Comparison of ENCODE assay signal across 1 cellular context in genomic region chr20:13336308-13337089, GRCh38.
TF ChIP-seq lines count a peak whose summit lies in the region.

No MANE protein-coding gene starts in this region.

TF ChIP-seq in HepG2, 621 proteins besides CTCF, POLR2A, EP300 and RAD21 (continued from another document and continues in another):
- TF ChIP-seq AHDC1 (CRISPR knock-in tag; IDR thresholded peaks at IDR 0.05; ENCODE audit: borderline replicate concordance) (peak; percentile 49; the same call in 1 of the 2 replicates), ZNF646 (CRISPR knock-in tag; IDR thresholded peaks at IDR 0.05) (0 out of 2 replicates have a peak, but pooled peaks have one; percentile 20), SALL1 (CRISPR knock-in tag; IDR thresholded peaks at IDR 0.05) (peak; percentile 59; the same call in 1 of the 2 replicates), FOXP1 (IDR thresholded peaks at IDR 0.05) (no peak), FOXP1 (CRISPR knock-in tag; IDR thresholded peaks at IDR 0.05) (peak; percentile 37; the same call in 1 of the 2 replicates), CSRNP1 (CRISPR knock-in tag; IDR thresholded peaks at IDR 0.05) (no peak), ZSCAN20 (CRISPR knock-in tag; IDR thresholded peaks at IDR 0.05; ENCODE audit: borderline replicate concordance) (0 out of 2 replicates have a peak, but pooled peaks have one; percentile 72), ZNF331 (CRISPR knock-in tag; IDR thresholded peaks at IDR 0.05) (peak; percentile 57; the same call in 1 of the 2 replicates), ARID2 (CRISPR knock-in tag; IDR thresholded peaks at IDR 0.05; ENCODE audit: borderline replicate concordance) (0 out of 2 replicates have a peak, but pooled peaks have one; percentile 61), RELA (CRISPR knock-in tag; IDR thresholded peaks at IDR 0.05) (peak; percentile 85; the same call in 1 of the 2 replicates), PHB2 (IDR thresholded peaks at IDR 0.05; ENCODE audit: partially characterized antibody) (no peak), RCOR2 (CRISPR knock-in tag; IDR thresholded peaks at IDR 0.05) (peak; percentile 13; the same call in 1 of the 2 replicates), NCOR1 (IDR thresholded peaks at IDR 0.05; ENCODE audit: borderline replicate concordance, low read length) (peak; percentile 62; the same call in 1 of the 2 replicates), ZNF574 (CRISPR knock-in tag; IDR thresholded peaks at IDR 0.05) (no peak), REST (IDR thresholded peaks at IDR 0.05; ENCODE audit: borderline replicate concordance in 1 of 2, low read depth in 1 of 2, low read length in 2 of 2) (peak in 1 of 2 experiments; percentile 32; a peak in 1 of 4 replicates), PHF5A (CRISPR knock-in tag; IDR thresholded peaks at IDR 0.05; ENCODE audit: low read depth, unreplicated experiment) (peak; percentile 22), KMT2A (CRISPR knock-in tag; IDR thresholded peaks at IDR 0.05) (0 out of 2 replicates have a peak, but pooled peaks have one; percentile 22), ZBTB34 (CRISPR knock-in tag; IDR thresholded peaks at IDR 0.05) (0 out of 2 replicates have a peak, but pooled peaks have one; percentile 28), BRF2 (CRISPR knock-in tag; IDR thresholded peaks at IDR 0.05) (0 out of 2 replicates have a peak, but pooled peaks have one; percentile 44), CENPBD1 (CRISPR knock-in tag; IDR thresholded peaks at IDR 0.05; ENCODE audit: borderline replicate concordance, low read depth) (no peak), ZNF570 (CRISPR knock-in tag; IDR thresholded peaks at IDR 0.05; ENCODE audit: borderline replicate concordance) (no peak)
